ENCODE assay signal across 9 cellular contexts in genomic region chr11:16606784-16607674, GRCh38.
DNase-seq lines count a peak whose midpoint lies in the region; ATAC-seq, FAIRE-seq and TF ChIP-seq lines count a peak whose summit lies in the region.
"Had no signal": no experiment of that assay in that cellular context is flagged by ENCODE, and none has a peak within 500 bp of the region (broad histone marks: within the 10 kb centered on the region; RNA-seq: fewer than 3 reads in every experiment).

No MANE protein-coding gene starts in this region.

- no peak for TF ChIP-seq POLR2A in GM18505 (IDR thresholded peaks at IDR 0.05; ENCODE audit: borderline replicate concordance, extremely low read depth, insufficient read depth, insufficient read length)

- H3K36me3 ChIP-seq in bronchial epithelial cell (ENCODE audit: control insufficient read depth, insufficient read depth, low read length) (no peaks in the 10 kb centered on the region), stomach smooth muscle (ENCODE audit: control insufficient read depth in 2 of 2, insufficient read depth in 2 of 2, low read length in 2 of 2) (no peaks in the 10 kb centered on the region)

- no peak for FAIRE-seq in bronchial epithelial cell (lab: Jason Lieb, UNC)

- TF ChIP-seq CTCF in bronchial epithelial cell (IDR thresholded peaks at IDR 0.05; ENCODE audit: insufficient read depth, low read length, severe bottlenecking), result no peak

- H3K4me3 ChIP-seq in bronchial epithelial cell (ENCODE audit: low read depth, low read length), result peak overlapping the region; percentile 76
- H3K4me3 ChIP-seq in stomach smooth muscle (ENCODE audit: low read length in 2 of 2), result peak overlapping the region; percentile 61 to 79

- H3K9ac ChIP-seq in stomach smooth muscle (ENCODE audit: low read length in 2 of 2), result peak overlapping the region in 1 of 2 donors; percentile 60

- peaks cover 39% of the 10 kb centered on the region for H3K4me1 ChIP-seq in stomach smooth muscle (ENCODE audit: control insufficient read depth, insufficient read depth, low read length)

- H3K27me3 ChIP-seq in bronchial epithelial cell (ENCODE audit: control insufficient read depth, insufficient read depth, low read length) (peaks cover 4% of the 10 kb centered on the region), stomach smooth muscle (ENCODE audit: control insufficient read depth in 1 of 2, insufficient read depth in 2 of 2, low read length in 2 of 2) (peaks cover 62 to 92% of the 10 kb centered on the region in 2 donors)

- DNase-seq in COLO668 (lab: John Stamatoyannopoulos, UW; ENCODE audit: unreplicated experiment) (peak; percentile 69), NCI-H1105 (lab: John Stamatoyannopoulos, UW) (peak; percentile 77), bronchial epithelial cell (ENCODE audit: low read depth) (no peak), kidney glomerular epithelial cell (lab: John Stamatoyannopoulos, UW) (peak; percentile 35)

- peaks cover 0 to 3% of the 10 kb centered on the region in 2 donors for H3K9me3 ChIP-seq in stomach smooth muscle (ENCODE audit: control insufficient read depth in 2 of 2, low read length in 2 of 2)

- no peak for ATAC-seq in HG02610 (IDR thresholded peaks at IDR 0.05; ENCODE audit: unreplicated experiment)
- no peak for ATAC-seq in GM18505 (IDR thresholded peaks at IDR 0.05; ENCODE audit: unreplicated experiment)
- no peak for ATAC-seq in HG03520 (IDR thresholded peaks at IDR 0.05; ENCODE audit: unreplicated experiment)

- H3K27ac ChIP-seq in stomach smooth muscle (ENCODE audit: low read length), result peak overlapping the region; percentile 37
- H3K27ac ChIP-seq: HL-60 had no signal
